Comparison of ENCODE assay signal across 33 cellular contexts in the genomic region with DNA sequence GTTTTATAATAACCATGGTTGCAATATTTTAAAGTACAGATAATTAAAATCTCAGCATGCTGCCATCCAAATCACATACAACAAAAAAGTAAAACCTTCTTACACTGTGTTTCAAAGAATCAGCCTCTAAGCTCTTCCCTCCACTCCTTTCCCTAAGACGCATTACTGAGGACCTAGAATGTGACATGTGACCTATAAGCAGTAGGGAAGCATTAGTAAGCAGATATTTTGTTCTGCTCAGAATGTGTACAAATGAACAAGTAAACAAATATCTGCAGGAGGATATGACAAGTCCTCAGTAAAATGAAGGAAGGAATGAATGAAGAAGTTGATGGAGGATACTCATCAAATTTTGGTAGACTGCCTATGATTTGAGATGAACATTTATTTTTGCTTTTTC.
"Had no signal": no experiment of that assay in that cellular context is flagged by ENCODE, and none has a peak within 500 bp of the region (broad histone marks: within the 10 kb centered on the region; RNA-seq: fewer than 3 reads in every experiment).

No MANE protein-coding gene starts in this region.

- H3K4me3 ChIP-seq: gastroesophageal sphincter, hepatocyte, pancreas, prostate gland, sigmoid colon, smooth muscle cell, testis, transverse colon had no signal

- ATAC-seq: activated CD4-positive, CD25-positive, alpha-beta regulatory T cell treated with anti-CD3 and anti-CD28 coated beads, Interleukin-2, amount 50 U/mL, for 24 hours; gastroesophageal sphincter; left cardiac atrium; left ventricle myocardium superior; pancreas; stimulated activated naive B cell treated with anti-CD40 and anti-IgM and Interleukin-4, amounts not matched to agents 10 μg/mL and 1 μg/mL and 100 μg/mL, for 72 hours had no signal

- H3K9me3 ChIP-seq: gastroesophageal sphincter, pancreas, prostate gland, sigmoid colon, testis, transverse colon had no signal

- H3K4me1 ChIP-seq: gastroesophageal sphincter, pancreas, prostate gland, sigmoid colon, testis, transverse colon had no signal

- DNase-seq: activated CD4-positive, alpha-beta memory T cell treated with anti-CD3 and anti-CD28 coated beads for 36 hours; activated CD4-positive, alpha-beta T cell treated with anti-CD3 and anti-CD28 coated beads for 48 hours; activated CD8-positive, alpha-beta memory T cell treated with anti-CD3 and anti-CD28 coated beads, Interleukin-2, amount 50 U/mL, for 4 hours; activated gamma-delta T cell; activated naive CD4-positive, alpha-beta T cell treated with anti-CD3 and anti-CD28 coated beads, Interleukin-2, amount 10 ng/mL, durations not matched to agents 7 days and 5 days; activated naive CD8-positive, alpha-beta T cell treated with anti-CD3 and anti-CD28 coated beads, Interleukin-2, amount 10 ng/mL, durations not matched to agents 7 days and 5 days; activated T-cell treated with anti-CD3 and anti-CD28 coated beads, Interleukin-2, amount 50 U/mL, for 1 hour; effector CD8-positive, alpha-beta T cell; left cardiac atrium; left ventricle myocardium superior; naive B cell; nephron progenitor cell; nucleus accumbens; pancreas; retina; sigmoid colon; stimulated activated CD4-positive, alpha-beta T cell treated with anti-CD3 and anti-CD28 coated beads, Interleukin-15, amount 100 ng/mL, for 24 hours; stimulated activated CD4-positive, alpha-beta T cell treated with anti-CD3 and anti-CD28 coated beads, Interleukin-2, amount 100 ng/mL, for 24 hours; stimulated activated naive B cell treated with anti-CD40 and anti-IgM and Interleukin-4, amounts not matched to agents 10 μg/mL and 1 μg/mL and 100 μg/mL, for 72 hours; T-helper 9 cell; testis; transverse colon; WERI-Rb-1 had no signal

- FAIRE-seq: bronchial epithelial cell, colon, endometrium, keratinocyte, pancreas had no signal

- H3K27ac ChIP-seq: epithelial cell of prostate, gastroesophageal sphincter, hepatocyte, pancreas, prostate gland, sigmoid colon, testis, transverse colon, WERI-Rb-1 had no signal

- H3K4me2 ChIP-seq: hepatocyte, smooth muscle cell had no signal
